16 cellular contexts compared by ENCODE assay signal in genomic region chr16:67545665-67546024, GRCh38. TPM values are rescaled to one million over a fixed set of nuclear protein-coding genes. Genes with fewer than 3 reads are reported as not detected.
A peak's percentile ranks its signal among the peaks of the same experiment; 100 is the strongest.
DNase-seq lines count a peak whose midpoint lies in the region; ATAC-seq and TF ChIP-seq lines count a peak whose summit lies in the region.
"Had no signal": no experiment of that assay in that cellular context is flagged by ENCODE, and none has a peak within 500 bp of the region (broad histone marks: within the 10 kb centered on the region; RNA-seq: fewer than 3 reads in every experiment).

No MANE protein-coding gene starts in this region.

- H3K36me3 Mint-ChIP-seq in T-helper 17 cell (ENCODE audit: low read depth): peaks cover 6% of the 10 kb centered on the region

- no peak overlapping the region for H2BK12ac ChIP-seq in neuronal stem cell (ENCODE audit: low read length)

- H4K20me1 ChIP-seq in BLaER1: peaks cover 17% of the 10 kb centered on the region
- no peaks in the 10 kb centered on the region for H4K20me1 ChIP-seq in DOHH2 (ENCODE audit: control insufficient read depth, insufficient read depth, low read depth, low read length)

- H3K27ac ChIP-seq in BLaER1 (peak overlapping the region; percentile 100), DOHH2 (ENCODE audit: low read depth, low read length) (peak overlapping the region; percentile 99; the same call in 1 of the 2 replicates), neuronal stem cell (replicated peaks; ENCODE audit: low read length) (no peak overlapping the region)

- no peak overlapping the region for H3K4me3 Mint-ChIP-seq in T-helper 17 cell
- H3K4me3 Mint-ChIP-seq: CD4-positive, alpha-beta T cell had no signal

- H3K79me1 ChIP-seq in neuronal stem cell (ENCODE audit: low read depth, low read length): no peaks in the 10 kb centered on the region

- H3K9me2 ChIP-seq in DOHH2 (replicated peaks; ENCODE audit: control insufficient read depth, low read length): no peaks in the 10 kb centered on the region

- H2BK15ac ChIP-seq in neuronal stem cell (ENCODE audit: low read length): no peak overlapping the region

- DNase-seq in T-helper 17 cell (no peak), neuronal stem cell (ENCODE audit: low spot score) (no peak), NCI-H1092 treated with DMSO at 0.1 percent for 48 hours (lab: John Stamatoyannopoulos, UW) (no peak), ureter (ENCODE audit: low spot score) (no peak)
- no peak for DNase-seq in stimulated activated naive CD4-positive, alpha-beta T cell (lab: John Stamatoyannopoulos, UW)
- DNase-seq: CD4-positive, alpha-beta T cell; HCEC 1CT; NCI-H1048; NCI-H146; NCI-H2107; NCI-H345; NCI-H69; OCI-M1 had no signal

- H3K79me2 ChIP-seq in DOHH2 (ENCODE audit: control insufficient read depth, low read length): peaks cover 30% of the 10 kb centered on the region

- no peak for TF ChIP-seq CTCF in DOHH2 (IDR thresholded peaks at IDR 0.05; ENCODE audit: low read depth, low read length, poor library complexity, severe bottlenecking)

- H4K8ac ChIP-seq in neuronal stem cell (ENCODE audit: low read depth, low read length): no peak overlapping the region

- no peaks in the 10 kb centered on the region for H3K9me3 ChIP-seq in BLaER1
- no peaks in the 10 kb centered on the region for H3K9me3 ChIP-seq in DOHH2 (ENCODE audit: control insufficient read depth, insufficient read depth, low read length)
- H3K9me3 ChIP-seq in T-helper 17 cell (ENCODE audit: control insufficient read depth, low read length, poor library complexity, severe bottlenecking): no peaks in the 10 kb centered on the region
- H3K9me3 ChIP-seq in neuronal stem cell (replicated peaks in 1 of 2; ENCODE audit: control insufficient read depth in 2 of 2, insufficient read depth in 1 of 2, low read depth in 1 of 2, low read length in 2 of 2): no peaks in the 10 kb centered on the region

- no peak overlapping the region for H2BK5ac ChIP-seq in neuronal stem cell (ENCODE audit: low read length)

- H3K27ac Mint-ChIP-seq in T-helper 17 cell: peak overlapping the region; percentile 19

- H3F3A ChIP-seq in DOHH2 (ENCODE audit: control insufficient read depth, insufficient read depth): peaks cover 27% of the 10 kb centered on the region

- H3K4me1 ChIP-seq in BLaER1 (peaks cover 98% of the 10 kb centered on the region), DOHH2 (ENCODE audit: control insufficient read depth, low read length) (peaks cover 89% of the 10 kb centered on the region), neuronal stem cell (ENCODE audit: control insufficient read depth in 2 of 2, insufficient read depth in 1 of 2, low read depth in 1 of 2, low read length in 2 of 2) (no peaks in the 10 kb centered on the region)

- peak overlapping the region; percentile 91 for H3K9ac ChIP-seq in BLaER1
- no peak overlapping the region for H3K9ac ChIP-seq in neuronal stem cell (ENCODE audit: low read depth, low read length, poor library complexity)

- H2AK5ac ChIP-seq in neuronal stem cell (ENCODE audit: low read depth, low read length): no peak overlapping the region

- H3K27me3 ChIP-seq in BLaER1: no peaks in the 10 kb centered on the region
- no peaks in the 10 kb centered on the region for H3K27me3 ChIP-seq in DOHH2 (ENCODE audit: control insufficient read depth, low read length)
- H3K27me3 ChIP-seq in neuronal stem cell (ENCODE audit: control insufficient read depth in 3 of 3, insufficient read depth in 3 of 3, low read depth in 1 of 3, low read length in 3 of 3): peaks cover 0 to 2% (median 0%) of the 10 kb centered on the region in 3 experiments

- H3K18ac ChIP-seq in neuronal stem cell (ENCODE audit: low read length): no peak overlapping the region

- peaks cover 47% of the 10 kb centered on the region for H3K4me1 Mint-ChIP-seq in T-helper 17 cell

- H3K4ac ChIP-seq in neuronal stem cell (ENCODE audit: low read length): no peak overlapping the region

- no peak overlapping the region for H2BK120ac ChIP-seq in neuronal stem cell (ENCODE audit: low read depth, low read length)

- H3K36me3 ChIP-seq in BLaER1 (peaks cover 45% of the 10 kb centered on the region), DOHH2 (ENCODE audit: control insufficient read depth, low read length) (peaks cover 71% of the 10 kb centered on the region), neuronal stem cell (replicated peaks in 1 of 2; ENCODE audit: control insufficient read depth in 2 of 2, insufficient read depth in 2 of 2, low read length in 2 of 2) (peaks cover 46 to 81% of the 10 kb centered on the region in 2 donors)

- no peak overlapping the region for H2AFZ ChIP-seq in neuronal stem cell (ENCODE audit: low read length)

- no peaks in the 10 kb centered on the region for H3K27me3 Mint-ChIP-seq in T-helper 17 cell
- H3K27me3 Mint-ChIP-seq: CD4-positive, alpha-beta T cell had no signal

- no peak overlapping the region for H3K14ac ChIP-seq in neuronal stem cell (ENCODE audit: low read length)

- peak overlapping the region; percentile 96 for H3K4me2 ChIP-seq in BLaER1
- H3K4me2 ChIP-seq in DOHH2 (ENCODE audit: low read length): peak overlapping the region; percentile 94
- no peak overlapping the region for H3K4me2 ChIP-seq in neuronal stem cell (ENCODE audit: insufficient read depth, low read length, poor library complexity, severe bottlenecking)

- no peak overlapping the region for H4K91ac ChIP-seq in neuronal stem cell (ENCODE audit: low read depth, low read length, poor library complexity)

- no CpG with 5 or more reads among the region's 14 CpGs for WGBS in neuronal stem cell (ENCODE audit: extremely low coverage in 2 of 2, insufficient read length in 2 of 2, insufficient replicate concordance in 1 of 2), 2 donors

- peak overlapping the region; percentile 3 for H3K23ac ChIP-seq in neuronal stem cell (ENCODE audit: low read depth, low read length, poor library complexity)

- ATAC-seq in T-helper 17 cell (no peak), GM18498 (IDR thresholded peaks at IDR 0.05; ENCODE audit: unreplicated experiment) (no peak)

- H3K4me3 ChIP-seq in BLaER1 (peak overlapping the region; percentile 57), DOHH2 (ENCODE audit: low read length) (no peak overlapping the region), neuronal stem cell (ENCODE audit: low read length in 2 of 2) (no peak overlapping the region)

RNA-seq across cellular contexts. Expression of gene CTCF, which starts 16.7 kb away (rescaled TPM):
- total RNA-seq in T-helper 17 cell: 10 to 100 TPM; 48.5 to 57.8 TPM
- polyA plus RNA-seq in neuronal stem cell (2013, experiment 1 of 2): 40.2 TPM
- polyA plus RNA-seq in neuronal stem cell (2013, experiment 2 of 2): 39.4 TPM
- 54.6 TPM for total RNA-seq in ureter

RNA-seq across cellular contexts. Expression of gene RIPOR1, which starts 17.0 kb away (rescaled TPM):
- total RNA-seq in T-helper 17 cell: 10 to 100 TPM; 46.5 to 66.0 TPM
- polyA plus RNA-seq in neuronal stem cell (2013, experiment 1 of 2): 23.0 TPM
- polyA plus RNA-seq in neuronal stem cell (2013, experiment 2 of 2): 23.4 TPM
- total RNA-seq in ureter: 57.6 TPM
